In the genomic region with DNA sequence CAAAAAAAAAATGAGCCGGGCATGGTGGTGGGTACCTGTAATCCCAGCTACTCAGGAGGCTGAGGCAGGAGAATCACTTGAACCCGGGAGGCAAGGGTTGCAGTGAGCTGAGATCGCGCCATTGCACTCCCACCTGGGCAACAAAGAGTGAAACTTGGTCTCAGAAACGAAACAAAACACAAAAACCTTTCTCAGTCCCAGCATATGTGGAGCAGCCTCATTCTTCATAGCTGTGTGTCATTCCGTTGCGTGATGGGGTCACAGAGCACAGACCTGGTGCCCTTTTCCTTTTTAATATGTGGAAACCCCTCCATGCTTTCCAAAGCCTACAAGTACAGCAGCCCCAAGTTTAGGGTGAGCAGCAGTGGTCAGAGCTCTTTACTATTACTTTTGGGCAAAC, we compare ENCODE assay signal across 10 cellular contexts. TPM values are rescaled to one million over a fixed set of nuclear protein-coding genes. Genes with fewer than 3 reads are reported as not detected.
DNase-seq lines count a peak whose midpoint lies in the region; ATAC-seq and TF ChIP-seq lines count a peak whose summit lies in the region.
"Had no signal": no experiment of that assay in that cellular context is flagged by ENCODE, and none has a peak within 500 bp of the region (broad histone marks: within the 10 kb centered on the region; RNA-seq: fewer than 3 reads in every experiment).

No MANE protein-coding gene starts in this region.

- peak overlapping the region; percentile 37 for H3K4me3 ChIP-seq in AG04450 (ENCODE audit: low read depth, low read length)
- peak overlapping the region; percentile 61 for H3K4me3 ChIP-seq in osteoblast (ENCODE audit: insufficient read depth, low read length)

- TF ChIP-seq CTCF in AG04450 (IDR thresholded peaks at IDR 0.05; ENCODE audit: low read depth, low read length) (no peak), RWPE1 (conservative IDR thresholded peaks at IDR 0.05; ENCODE audit: low read depth) (no peak), osteoblast (IDR thresholded peaks at IDR 0.05; ENCODE audit: extremely low read depth, low read depth, low read length) (no peak)

- H3K27me3 ChIP-seq in AG04450 (ENCODE audit: control insufficient read depth, insufficient read depth, low read length) (no peaks in the 10 kb centered on the region), osteoblast (ENCODE audit: insufficient read depth, low read length) (no peaks in the 10 kb centered on the region)

- peaks cover 16% of the 10 kb centered on the region for H3K4me1 ChIP-seq in osteoblast (ENCODE audit: insufficient read depth, low read length)

- peak overlapping the region; percentile 81 for H2AFZ ChIP-seq in osteoblast (ENCODE audit: low read length)

- H3K4me2 ChIP-seq in osteoblast (ENCODE audit: insufficient read depth, low read length): peak overlapping the region; percentile 87

- H3K27ac ChIP-seq in AG04450 (ENCODE audit: low read depth, low read length) (peak overlapping the region; percentile 83), RWPE1 (peak overlapping the region; percentile 81), osteoblast (ENCODE audit: low read depth, low read length) (peak overlapping the region; percentile 72)

- DNase-seq in AG04450 (ENCODE audit: low read depth, low spot score) (no peak), RWPE1 (ENCODE audit: low spot score) (no peak), fibroblast of peridontal ligament (ENCODE audit: extremely low read depth) (peak; percentile 27), osteoblast (ENCODE audit: insufficient read length, low spot score, missing footprints) (no peak), NOMO-1 treated with DMSO at 0.1 percent for 48 hours (lab: John Stamatoyannopoulos, UW; ENCODE audit: unreplicated experiment) (no peak)
- DNase-seq in activated CD4-positive, alpha-beta T cell treated with anti-CD3 and anti-CD28 coated beads for 4 hours: no peak
- DNase-seq: NCI-H446 had no signal

- no peaks in the 10 kb centered on the region for H4K20me1 ChIP-seq in osteoblast (ENCODE audit: insufficient read depth, low read length)

- ATAC-seq in GM21367 (IDR thresholded peaks at IDR 0.05; ENCODE audit: unreplicated experiment): no peak
- ATAC-seq in HG02678 (IDR thresholded peaks at IDR 0.05; ENCODE audit: unreplicated experiment): no peak

- peaks cover 27% of the 10 kb centered on the region for H3K36me3 ChIP-seq in osteoblast (ENCODE audit: insufficient read depth, low read length)

- POLR2A ChIA-PET in AG04450 (lab: Yijun Ruan, JAX): interaction anchor here (1.0 kb wide), 1 partner anchor 14 kb away, joined by 3 read pairs; a partner anchor contains a TSS
- POLR2A ChIA-PET in RWPE1 (lab: Yijun Ruan, JAX; ENCODE audit: low non-redundant PET): no interaction called here

- CTCF ChIA-PET in AG04450 (lab: Charles Lee): no interaction called here
- CTCF ChIA-PET in RWPE1 (lab: Yijun Ruan, JAX): no interaction called here

- peaks cover 2% of the 10 kb centered on the region for H3K79me2 ChIP-seq in osteoblast (ENCODE audit: insufficient read depth, low read length)

- no peaks in the 10 kb centered on the region; the same call in 1 of the 2 replicates for H3K9me3 ChIP-seq in AG04450 (ENCODE audit: control insufficient read depth, insufficient read depth, low read length)
- no peaks in the 10 kb centered on the region for H3K9me3 ChIP-seq in osteoblast (ENCODE audit: low read depth, low read length)
- H3K9me3 ChIP-seq: Caco-2 had no signal

RNA-seq across cellular contexts. Expression of a gene that starts 13.7 kb away (rescaled TPM):
- polyA plus RNA-seq in AG04450 (2011; rRNA removed): 20.8 and 24.8 TPM in 2 replicates
- 27.3 and 35.8 TPM in 2 replicates for polyA minus RNA-seq in AG04450 (2011; rRNA and poly(A)+ RNA removed)
- total RNA-seq in osteoblast: 25.3 and 26.8 TPM in 2 replicates

RNA-seq across cellular contexts. Expression of a gene that starts 19.1 kb away (rescaled TPM):
- 2.7 and 3.0 TPM in 2 replicates for polyA plus RNA-seq in AG04450 (2011; rRNA removed)
- polyA minus RNA-seq in AG04450 (2011; rRNA and poly(A)+ RNA removed): 2.7 and 3.5 TPM in 2 replicates
- 0.29 and 0.36 TPM in 2 replicates for total RNA-seq in osteoblast

RNA-seq across cellular contexts. Expression of a gene that starts 58.5 kb away (rescaled TPM):
- polyA plus RNA-seq in AG04450 (2011; rRNA removed): 25.2 and 26.7 TPM in 2 replicates
- polyA minus RNA-seq in AG04450 (2011; rRNA and poly(A)+ RNA removed): 12.2 and 14.6 TPM in 2 replicates
- 6.2 and 8.3 TPM in 2 replicates for total RNA-seq in osteoblast
